In the genomic region with DNA sequence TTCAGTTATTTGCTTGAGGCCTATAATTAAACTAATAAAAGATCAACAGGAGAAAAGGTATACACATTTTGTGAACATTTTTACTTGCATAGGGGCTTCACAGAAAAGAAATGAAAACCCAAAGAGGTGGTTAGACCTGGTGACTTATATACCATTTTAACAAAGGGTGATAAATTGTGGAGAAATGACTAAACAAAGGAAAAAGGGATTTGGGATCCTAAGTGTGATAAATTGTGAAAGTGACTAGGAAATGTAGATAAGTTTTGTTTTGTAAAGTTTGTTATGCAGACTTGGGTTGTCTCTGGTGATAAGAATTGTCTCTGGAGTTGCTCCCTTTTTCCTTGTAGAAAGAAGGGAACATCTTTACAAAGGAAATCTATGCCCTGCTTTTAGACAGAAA, we compare ENCODE assay signal across 21 cellular contexts.
"Had no signal": no experiment of that assay in that cellular context is flagged by ENCODE, and none has a peak within 500 bp of the region (broad histone marks: within the 10 kb centered on the region; RNA-seq: fewer than 3 reads in every experiment).

No MANE protein-coding gene starts in this region.

- H3K27ac ChIP-seq: dorsolateral prefrontal cortex, epithelial cell of prostate, esophagus muscularis mucosa, gastrocnemius medialis, right atrium auricular region, sigmoid colon, skin epidermis, testis, tibial nerve, upper lobe of right lung had no signal

- H3K4me3 ChIP-seq: dorsolateral prefrontal cortex, esophagus muscularis mucosa, gastrocnemius medialis, right atrium auricular region, sigmoid colon, skin epidermis, testis, tibial nerve, upper lobe of right lung had no signal

- DNase-seq: cortex of kidney; dorsolateral prefrontal cortex; effector memory CD4-positive, alpha-beta T cell; gastrocnemius medialis; islet precursor cell; mammary epithelial cell; naive thymus-derived CD4-positive, alpha-beta T cell; nephron progenitor cell; sigmoid colon; stimulated activated CD4-positive, alpha-beta T cell treated with anti-CD3 and anti-CD28 coated beads, Interleukin-2, amount 100 ng/mL, for 24 hours; stimulated activated CD4-positive, alpha-beta T cell treated with anti-CD3 and anti-CD28 coated beads, Interleukin-4, amount 100 ng/mL, for 4 hours; stimulated activated naive B cell treated with anti-CD40 and anti-IgM and Interleukin-4, amounts not matched to agents 10 μg/mL and 1 μg/mL and 100 μg/mL, for 72 hours; stimulated activated naive CD8-positive, alpha-beta T cell treated with anti-CD3 and anti-CD28 coated beads, Interleukin-15, amount 100 ng/mL, for 72 hours; testis; upper lobe of right lung had no signal

- H3K36me3 Mint-ChIP-seq: naive thymus-derived CD4-positive, alpha-beta T cell had no signal

- H3K27me3 Mint-ChIP-seq: stimulated activated naive B cell treated with anti-CD40 and anti-IgM and Interleukin-4, amounts not matched to agents 10 μg/mL and 1 μg/mL and 100 μg/mL, for 72 hours had no signal

- H3K4me1 ChIP-seq: esophagus muscularis mucosa, gastrocnemius medialis, right atrium auricular region, sigmoid colon, testis, tibial nerve, upper lobe of right lung had no signal

- H3K4me3 Mint-ChIP-seq: naive thymus-derived CD4-positive, alpha-beta T cell; nephron progenitor cell; stimulated activated naive B cell treated with anti-CD40 and anti-IgM and Interleukin-4, amounts not matched to agents 10 μg/mL and 1 μg/mL and 100 μg/mL, for 72 hours; stimulated activated naive CD8-positive, alpha-beta T cell treated with anti-CD3 and anti-CD28 coated beads, Interleukin-15, amount 100 ng/mL, for 72 hours had no signal

- H3K27ac Mint-ChIP-seq: naive thymus-derived CD4-positive, alpha-beta T cell; nephron progenitor cell; stimulated activated naive B cell treated with anti-CD40 and anti-IgM and Interleukin-4, amounts not matched to agents 10 μg/mL and 1 μg/mL and 100 μg/mL, for 72 hours; stimulated activated naive CD8-positive, alpha-beta T cell treated with anti-CD3 and anti-CD28 coated beads, Interleukin-15, amount 100 ng/mL, for 72 hours had no signal

- H3K36me3 ChIP-seq: esophagus muscularis mucosa, gastrocnemius medialis, right atrium auricular region, sigmoid colon, tibial nerve, upper lobe of right lung had no signal

- ATAC-seq: gastrocnemius medialis; left lobe of liver; naive thymus-derived CD4-positive, alpha-beta T cell; stimulated activated naive B cell treated with anti-CD40 and anti-IgM and Interleukin-4, amounts not matched to agents 10 μg/mL and 1 μg/mL and 100 μg/mL, for 72 hours; stimulated activated naive CD8-positive, alpha-beta T cell treated with anti-CD3 and anti-CD28 coated beads, Interleukin-15, amount 100 ng/mL, for 72 hours; upper lobe of right lung had no signal

- H3K27me3 ChIP-seq: dorsolateral prefrontal cortex, esophagus muscularis mucosa, gastrocnemius medialis, right atrium auricular region, sigmoid colon, testis, tibial nerve, upper lobe of right lung had no signal

- H3K9me3 ChIP-seq: gastrocnemius medialis, sigmoid colon, testis, upper lobe of right lung had no signal

- H3K4me1 Mint-ChIP-seq: naive thymus-derived CD4-positive, alpha-beta T cell; stimulated activated naive CD8-positive, alpha-beta T cell treated with anti-CD3 and anti-CD28 coated beads, Interleukin-15, amount 100 ng/mL, for 72 hours had no signal
